Comparison of ENCODE assay signal across 7 cellular contexts in genomic region chr2:212892193-212892592, GRCh38.
DNase-seq lines count a peak whose midpoint lies in the region; ATAC-seq and TF ChIP-seq lines count a peak whose summit lies in the region.

No MANE protein-coding gene starts in this region.

- H3K79me2 ChIP-seq in MM.1S (ENCODE audit: low read length) = no peaks in the 10 kb centered on the region
- no peaks in the 10 kb centered on the region for H3K79me2 ChIP-seq in osteoblast (ENCODE audit: insufficient read depth, low read length)

- H3K4me2 ChIP-seq in MM.1S (ENCODE audit: low read depth, low read length) (no peak overlapping the region), osteoblast (ENCODE audit: insufficient read depth, low read length) (peak overlapping the region; percentile 71)

- TF ChIP-seq CTCF in GM12872 (IDR thresholded peaks at IDR 0.05; ENCODE audit: insufficient read depth, low read depth, low read length) (0 out of 3 replicates have a peak, but pooled peaks have one; percentile 24), MM.1S (IDR thresholded peaks at IDR 0.05; ENCODE audit: low read length) (peak; percentile 31), cardiac fibroblast (IDR thresholded peaks at IDR 0.05; ENCODE audit: low read depth, low read length) (peak; percentile 50), osteoblast (IDR thresholded peaks at IDR 0.05; ENCODE audit: extremely low read depth, low read depth, low read length) (peak; percentile 60)

- H2AFZ ChIP-seq in MM.1S (ENCODE audit: low read length) (no peak overlapping the region), osteoblast (ENCODE audit: low read length) (peak overlapping the region; percentile 65)

- no peak overlapping the region for H3K9ac ChIP-seq in MM.1S (ENCODE audit: low read length)

- H3K36me3 ChIP-seq in MM.1S (replicated peaks; ENCODE audit: insufficient read depth, low read length) = no peaks in the 10 kb centered on the region
- no peaks in the 10 kb centered on the region for H3K36me3 ChIP-seq in osteoblast (ENCODE audit: insufficient read depth, low read length)

- H3K9me2 ChIP-seq in MM.1S (replicated peaks; ENCODE audit: insufficient read depth, low read length) = no peaks in the 10 kb centered on the region

- H3K9me3 ChIP-seq in MM.1S (replicated peaks; ENCODE audit: insufficient read depth, low read length) = no peaks in the 10 kb centered on the region
- H3K9me3 ChIP-seq in osteoblast (ENCODE audit: low read depth, low read length) = no peaks in the 10 kb centered on the region

- no peak for DNase-seq in MM.1S
- DNase-seq in cardiac fibroblast (ENCODE audit: low read depth in 2 of 2) = peak; percentile 76
- no peak for DNase-seq in osteoblast (ENCODE audit: insufficient read length, low spot score, missing footprints)
- DNase-seq in NCI-H1105 treated with DMSO at 0.1 percent for 48 hours (lab: John Stamatoyannopoulos, UW) = no peak

- H3K27me3 ChIP-seq in MM.1S (replicated peaks; ENCODE audit: insufficient read depth, low read length) (no peaks in the 10 kb centered on the region), osteoblast (ENCODE audit: insufficient read depth, low read length) (no peaks in the 10 kb centered on the region)

- ATAC-seq in HG03439 (IDR thresholded peaks at IDR 0.05; ENCODE audit: unreplicated experiment) = no peak
- no peak for ATAC-seq in GM21619 (IDR thresholded peaks at IDR 0.05; ENCODE audit: unreplicated experiment)

- no peak overlapping the region for H3K27ac ChIP-seq in MM.1S (ENCODE audit: low read length)
- H3K27ac ChIP-seq in osteoblast (ENCODE audit: low read depth, low read length) = no peak overlapping the region

- H4K20me1 ChIP-seq in MM.1S (ENCODE audit: insufficient read depth, low read length) (no peaks in the 10 kb centered on the region), osteoblast (ENCODE audit: insufficient read depth, low read length) (no peaks in the 10 kb centered on the region)

- H3K4me3 ChIP-seq in MM.1S (ENCODE audit: low read length) = no peak overlapping the region
- no peak overlapping the region for H3K4me3 ChIP-seq in cardiac fibroblast (replicated peaks in 1 of 2; ENCODE audit: low read depth in 2 of 2, low read length in 2 of 2)
- peak overlapping the region; percentile 51 for H3K4me3 ChIP-seq in osteoblast (ENCODE audit: insufficient read depth, low read length)

- no peaks in the 10 kb centered on the region for H3F3A ChIP-seq in MM.1S (ENCODE audit: insufficient read depth, low read length)

- no peaks in the 10 kb centered on the region for H3K4me1 ChIP-seq in MM.1S (ENCODE audit: low read length)
- no peaks in the 10 kb centered on the region for H3K4me1 ChIP-seq in osteoblast (ENCODE audit: insufficient read depth, low read length)

Comparison
In these comparisons a context has a peak if more than half of its experiments do, and no peak if none do; other contexts are left out.
1. DNase-seq: peak in cardiac fibroblast (2 of 2); none in MM.1S (single experiment), osteoblast (single experiment) and NCI-H1105 treated with DMSO at 0.1 percent for 48 hours (single experiment).
2. Peak in every context shown above with its lines, with median percentiles within 50 percentile points of each other: CTCF ChIP-seq.